8 cellular contexts compared by ENCODE assay signal in the genomic region with DNA sequence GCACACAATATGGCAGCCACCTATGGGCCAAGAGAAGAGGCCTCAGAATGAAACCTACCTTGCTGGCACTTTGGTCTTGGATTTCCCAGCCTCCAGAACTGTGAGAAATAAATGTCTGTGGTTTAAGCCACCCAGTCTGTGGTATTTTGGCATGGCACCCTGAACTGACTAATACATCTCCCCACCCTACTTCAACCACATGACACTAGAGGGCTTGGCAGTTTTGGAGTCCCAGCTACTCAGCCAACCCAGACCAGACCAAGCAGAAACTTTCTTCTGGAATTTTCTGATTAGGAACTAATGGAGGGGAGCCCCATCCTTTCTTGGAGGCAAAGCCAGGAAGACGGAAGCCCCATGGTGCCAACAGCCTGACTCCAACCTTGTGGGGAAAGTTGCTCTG. TPM values are rescaled to one million over a fixed set of nuclear protein-coding genes. Genes with fewer than 3 reads are reported as not detected.
"Had no signal": no experiment of that assay in that cellular context is flagged by ENCODE, and none has a peak within 500 bp of the region (broad histone marks: within the 10 kb centered on the region; RNA-seq: fewer than 3 reads in every experiment).

No MANE protein-coding gene starts in this region.

RNA-seq across cellular contexts. Expression of gene GOLGA6D, which starts 30.0 kb away (rescaled TPM):
- total RNA-seq: cardiac septum, mucosa of descending colon, prostate gland, spleen had no signal

RNA-seq across cellular contexts. Expression of gene GOLGA6C, which starts 54.5 kb away (rescaled TPM):
- total RNA-seq: activated CD8-positive, alpha-beta memory T cell treated with anti-CD3 and anti-CD28 coated beads, Interleukin-2, amount 10 ng/mL, durations not matched to agents 7 days and 5 days; cardiac septum; left lobe of liver; mucosa of descending colon; omental fat pad; spleen; suprapubic skin had no signal
